Comparison of ENCODE assay signal across 21 cellular contexts in the genomic region with DNA sequence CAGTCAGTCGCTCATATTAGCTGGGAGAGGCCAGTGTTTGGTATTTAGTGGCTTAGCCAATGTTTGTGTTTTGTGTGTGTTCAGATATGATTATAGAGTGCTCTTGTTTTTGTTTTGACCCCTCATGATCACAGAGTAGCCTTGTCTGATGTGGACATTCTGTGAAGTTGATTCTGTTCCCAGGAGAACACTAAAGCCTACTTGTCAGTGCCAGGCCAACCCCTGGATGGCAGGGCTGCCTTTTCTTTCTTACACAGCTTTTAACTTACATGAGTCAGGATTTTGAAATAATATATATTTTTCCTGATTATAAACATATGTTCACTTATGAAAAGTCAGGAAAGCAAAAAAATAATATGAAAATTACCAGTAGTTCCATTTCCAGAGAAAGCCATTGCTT. TPM values are rescaled to one million over a fixed set of nuclear protein-coding genes. Genes with fewer than 3 reads are reported as not detected.
"Had no signal": no experiment of that assay in that cellular context is flagged by ENCODE, and none has a peak within 500 bp of the region (broad histone marks: within the 10 kb centered on the region; RNA-seq: fewer than 3 reads in every experiment).

No MANE protein-coding gene starts in this region.

- H3K27me3 ChIP-seq: left lung, right atrium auricular region, suprapubic skin had no signal

- H3K4me3 ChIP-seq: left lung, right atrium auricular region, skin epidermis, suprapubic skin had no signal

- DNase-seq: activated CD4-positive, alpha-beta memory T cell treated with anti-CD3 and anti-CD28 coated beads for 36 hours; activated CD4-positive, alpha-beta T cell treated with anti-CD3 and anti-CD28 coated beads for 36 hours; activated CD8-positive, alpha-beta memory T cell treated with anti-CD3 and anti-CD28 coated beads, Interleukin-2, amount 10 ng/mL, durations not matched to agents 7 days and 5 days; activated naive CD4-positive, alpha-beta T cell treated with anti-CD3 and anti-CD28 coated beads, Interleukin-2, amount 10 ng/mL, durations not matched to agents 7 days and 5 days; activated T-cell treated with anti-CD3 and anti-CD28 coated beads, Interleukin-2, amount 50 U/mL, for 24 hours; central memory CD4-positive, alpha-beta T cell; cortex of kidney; effector CD8-positive, alpha-beta T cell; kidney; left lung; mammary epithelial cell; stimulated activated CD4-positive, alpha-beta T cell treated with anti-CD3 and anti-CD28 coated beads, Interleukin-15, amount 100 ng/mL, for 24 hours; stimulated activated CD4-positive, alpha-beta T cell treated with anti-CD3 and anti-CD28 coated beads, Interleukin-4, amount 100 ng/mL, for 24 hours; stimulated activated naive CD4-positive, alpha-beta T cell had no signal

- H3K9me3 ChIP-seq: left lung, right atrium auricular region, suprapubic skin had no signal

- H3K36me3 ChIP-seq: left lung, right atrium auricular region, suprapubic skin had no signal

- ATAC-seq: activated CD4-positive, alpha-beta T cell treated with anti-CD3 and anti-CD28 coated beads for 36 hours; activated CD8-positive, alpha-beta memory T cell treated with anti-CD3 and anti-CD28 coated beads, Interleukin-2, amount 10 ng/mL, durations not matched to agents 7 days and 5 days; left lung had no signal

- FAIRE-seq: kidney had no signal

- H3K4me1 ChIP-seq: left lung, right atrium auricular region, suprapubic skin had no signal

- H3K27ac ChIP-seq: left lung, right atrium auricular region, skin epidermis, suprapubic skin, VCaP had no signal

RNA-seq across cellular contexts. Expression of gene CFAP161, which starts 11.9 kb away (rescaled TPM):
- total RNA-seq: activated CD4-positive, alpha-beta memory T cell treated with anti-CD3 and anti-CD28 coated beads for 36 hours; activated CD4-positive, alpha-beta T cell treated with anti-CD3 and anti-CD28 coated beads for 36 hours; activated CD8-positive, alpha-beta memory T cell treated with anti-CD3 and anti-CD28 coated beads, Interleukin-2, amount 10 ng/mL, durations not matched to agents 7 days and 5 days; natural killer cell treated with Interleukin-12 subunit alpha and Interleukin-12 subunit beta and Interleukin-15 and Interleukin-18, amount 100 ng/mL, for 72 hours; T-helper 1 cell treated with Interleukin-12 subunit alpha and Interleukin-12 subunit beta and Interleukin-4 antibody, amounts not matched to agents 30 ng/mL and 1 ng/mL, for 36 hours had no signal
- polyA plus RNA-seq: fibroblast of lung had no signal
